Comparison of ENCODE assay signal across 14 cellular contexts in genomic region chr3:14475601-14476000, GRCh38.
"Had no signal": no experiment of that assay in that cellular context is flagged by ENCODE, and none has a peak within 500 bp of the region (broad histone marks: within the 10 kb centered on the region; RNA-seq: fewer than 3 reads in every experiment).

No MANE protein-coding gene starts in this region.

- H3K4me3 ChIP-seq: heart left ventricle, suprapubic skin, thyroid gland had no signal

- H3K27me3 ChIP-seq: heart left ventricle, suprapubic skin, thyroid gland had no signal

- H3K4me1 ChIP-seq: suprapubic skin had no signal

- H3K27ac ChIP-seq: heart left ventricle, suprapubic skin, thyroid gland had no signal

- DNase-seq: effector memory CD8-positive, alpha-beta T cell; erythroblast; foreskin melanocyte; heart left ventricle; hypothalamus; islet precursor cell; mammary epithelial cell; natural killer cell; stimulated activated CD4-positive, alpha-beta T cell treated with anti-CD3 and anti-CD28 coated beads, Interleukin-2, amount 100 ng/mL, for 24 hours; stimulated activated CD4-positive, alpha-beta T cell treated with anti-CD3 and anti-CD28 coated beads, Interleukin-4, amount 100 ng/mL, for 4 hours; stimulated activated naive B cell treated with anti-CD40 and anti-IgM and Interleukin-4, amounts not matched to agents 10 μg/mL and 1 μg/mL and 100 μg/mL, for 72 hours; thyroid gland had no signal

- FAIRE-seq: urothelium cell line had no signal

- H3K9me3 ChIP-seq: heart left ventricle, suprapubic skin, thyroid gland had no signal
